8 cellular contexts compared by ENCODE assay signal in the genomic region with DNA sequence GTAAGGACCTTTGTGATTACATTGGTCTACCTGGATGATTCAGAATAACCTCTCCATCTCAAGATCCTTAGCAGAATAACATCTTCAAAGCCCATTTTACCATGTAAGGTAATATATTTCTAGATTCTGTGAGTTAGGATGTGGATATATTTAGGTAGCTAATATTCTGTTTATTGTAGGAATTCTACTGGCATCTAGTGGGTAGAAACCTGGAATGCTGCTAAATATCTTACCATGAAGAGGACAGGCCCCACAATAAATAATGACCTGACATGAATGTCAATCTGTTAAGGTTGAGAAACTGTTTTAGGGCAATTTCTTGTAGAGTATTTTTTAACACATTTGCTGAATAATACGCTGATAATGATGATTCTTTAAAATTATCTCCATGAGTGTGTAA.
"Had no signal": no experiment of that assay in that cellular context is flagged by ENCODE, and none has a peak within 500 bp of the region (broad histone marks: within the 10 kb centered on the region; RNA-seq: fewer than 3 reads in every experiment).

No MANE protein-coding gene starts in this region.

- DNase-seq: GM23248, GOT3, H7, HFFc6, IMR-90 had no signal

- H3K36me3 ChIP-seq: HAP-1 had no signal

- ATAC-seq: HCT116 had no signal

- H3K27ac ChIP-seq: GM23248, HL-60 had no signal

- H3K9ac ChIP-seq: GM23248 had no signal

- H3K9me3 ChIP-seq: HAP-1 had no signal

- H3K4me3 ChIP-seq: GM23248, HAP-1 had no signal

- H2AFZ ChIP-seq: GM23248 had no signal

- H3K4me1 ChIP-seq: HAP-1 had no signal
